Comparison of ENCODE assay signal across 14 cellular contexts in the genomic region with DNA sequence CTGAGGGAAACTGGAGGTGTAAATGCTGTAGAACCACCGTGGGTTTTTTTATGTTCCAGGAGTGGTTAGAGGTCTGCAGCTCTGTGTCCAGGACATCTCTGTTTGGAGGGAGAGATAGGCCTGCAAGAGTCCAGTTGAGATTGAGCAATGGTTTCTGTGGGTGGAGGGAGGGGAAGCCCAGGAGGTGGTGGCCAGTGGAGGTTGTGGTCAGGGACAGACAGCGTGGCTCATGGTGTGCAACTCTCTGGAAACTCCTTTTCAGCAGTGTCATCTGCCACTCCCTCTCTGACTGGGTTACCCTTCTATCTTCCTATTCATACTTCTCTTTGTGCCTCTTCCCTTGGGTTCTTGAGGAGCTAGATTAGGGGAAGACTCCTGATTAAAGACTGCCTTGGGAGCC. TPM values are rescaled to one million over a fixed set of nuclear protein-coding genes. Genes with fewer than 3 reads are reported as not detected.
DNase-seq lines count a peak whose midpoint lies in the region; ATAC-seq, FAIRE-seq and TF ChIP-seq lines count a peak whose summit lies in the region.
"Had no signal": no experiment of that assay in that cellular context is flagged by ENCODE, and none has a peak within 500 bp of the region (broad histone marks: within the 10 kb centered on the region; RNA-seq: fewer than 3 reads in every experiment).

No MANE protein-coding gene starts in this region.

- intact Hi-C loops in PC-9 (cut with micrococcal nuclease; ENCODE audit: unreplicated experiment): no loop called here

- no peak for TF ChIP-seq CTCF in bronchial epithelial cell (IDR thresholded peaks at IDR 0.05; ENCODE audit: insufficient read depth, low read length, severe bottlenecking)
- TF ChIP-seq CTCF in osteoblast (IDR thresholded peaks at IDR 0.05; ENCODE audit: extremely low read depth, low read depth, low read length): no peak
- no peak for TF ChIP-seq CTCF in PC-9 (conservative IDR thresholded peaks at IDR 0.05)

- peaks cover 2% of the 10 kb centered on the region for H3K27me3 ChIP-seq in bronchial epithelial cell (ENCODE audit: control insufficient read depth, insufficient read depth, low read length)
- H3K27me3 ChIP-seq in osteoblast (ENCODE audit: insufficient read depth, low read length): peaks cover 8% of the 10 kb centered on the region
- H3K27me3 ChIP-seq in PC-9 (ENCODE audit: insufficient read depth, low read depth): no peaks in the 10 kb centered on the region

- no peaks in the 10 kb centered on the region for H3K9me3 ChIP-seq in osteoblast (ENCODE audit: low read depth, low read length)
- no peaks in the 10 kb centered on the region for H3K9me3 ChIP-seq in PC-9 (ENCODE audit: insufficient read depth, low read depth)

- POLR2A ChIA-PET in PC-9 (lab: Charles Lee; ENCODE audit: unreplicated experiment): no interaction called here

- DNase-seq in CD1c-positive myeloid dendritic cell (ENCODE audit: extremely low spot score) (peak; percentile 86), bronchial epithelial cell (ENCODE audit: low read depth) (no peak), osteoblast (ENCODE audit: insufficient read length, low spot score, missing footprints) (peak; percentile 41), COLO829 (ENCODE audit: low spot score) (no peak), NCI-H510A treated with DMSO at 0.1 percent for 48 hours (lab: John Stamatoyannopoulos, UW) (no peak), PC-9 (no peak)
- DNase-seq: CD8-positive, alpha-beta T cell; naive B cell; NCI-H146; NCI-H748 treated with DMSO at 0.1 percent for 48 hours; SHP77 treated with DMSO at 0.1 percent for 48 hours had no signal

- peak; percentile 52 for ATAC-seq in HG02884 (IDR thresholded peaks at IDR 0.05; ENCODE audit: unreplicated experiment)
- ATAC-seq: CD8-positive, alpha-beta T cell had no signal

- H4K20me1 ChIP-seq in osteoblast (ENCODE audit: insufficient read depth, low read length): no peaks in the 10 kb centered on the region
- H4K20me1 ChIP-seq in PC-9 (ENCODE audit: insufficient read depth): no peaks in the 10 kb centered on the region

- H3K79me2 ChIP-seq in osteoblast (ENCODE audit: insufficient read depth, low read length) (no peaks in the 10 kb centered on the region), PC-9 (ENCODE audit: low read depth) (no peaks in the 10 kb centered on the region)

- H3K4me3 ChIP-seq in bronchial epithelial cell (ENCODE audit: low read depth, low read length) (no peak overlapping the region), osteoblast (ENCODE audit: insufficient read depth, low read length) (no peak overlapping the region), PC-9 (no peak overlapping the region)

- no TSS peak for BruUV-seq in PC-9 (replicated peaks; lab: Mats Ljungman, UMichigan)

- peak; percentile 43 for FAIRE-seq in bronchial epithelial cell (lab: Jason Lieb, UNC)

- no peak overlapping the region for H3K27ac ChIP-seq in osteoblast (ENCODE audit: low read depth, low read length)
- no peak overlapping the region for H3K27ac ChIP-seq in PC-9

- H3F3A ChIP-seq in PC-9 (ENCODE audit: insufficient read depth, low read depth): no peaks in the 10 kb centered on the region

- H3K9me2 ChIP-seq in PC-9 (ENCODE audit: insufficient read depth): no peaks in the 10 kb centered on the region

- H3K4me2 ChIP-seq in osteoblast (ENCODE audit: insufficient read depth, low read length) (no peak overlapping the region), PC-9 (no peak overlapping the region)

- H3K4me1 ChIP-seq in osteoblast (ENCODE audit: insufficient read depth, low read length) (peaks cover 5% of the 10 kb centered on the region), PC-9 (replicated peaks; ENCODE audit: insufficient read depth) (no peaks in the 10 kb centered on the region)

- H3K36me3 ChIP-seq in bronchial epithelial cell (ENCODE audit: control insufficient read depth, insufficient read depth, low read length) (no peaks in the 10 kb centered on the region), osteoblast (ENCODE audit: insufficient read depth, low read length) (no peaks in the 10 kb centered on the region), PC-9 (ENCODE audit: low read depth) (no peaks in the 10 kb centered on the region)

- no peak overlapping the region for H2AFZ ChIP-seq in osteoblast (ENCODE audit: low read length)
- no peak overlapping the region for H2AFZ ChIP-seq in PC-9

- CTCF ChIA-PET in PC-9 (lab: Charles Lee): interaction anchor here (0.6 kb wide), 1 partner anchor 47 kb away, joined by 4 read pairs; no protein-coding TSS in a partner anchor

RNA-seq across cellular contexts. Expression of a gene that starts 9.6 kb away (rescaled TPM):
- under 0.01 TPM in 1 of 2 replicates, not detected in the other for total RNA-seq in bronchial epithelial cell
- not detected in 2 replicates for total RNA-seq in osteoblast
- 0.13 and 0.18 TPM in 2 replicates for total RNA-seq in PC-9 (2021)
- total RNA-seq: CD8-positive, alpha-beta T cell; glomerular endothelial cell; kidney epithelial cell had no signal

RNA-seq across cellular contexts. Expression of a gene that starts 22.1 kb away (rescaled TPM):
- 7.9 and 18.1 TPM in 2 replicates for total RNA-seq in bronchial epithelial cell
- total RNA-seq in osteoblast: 22.7 and 25.0 TPM in 2 replicates
- 19.7 and 21.1 TPM in 2 replicates for total RNA-seq in PC-9 (2021)

Comparison
In these comparisons a context has a peak if more than half of its experiments do, and no peak if none do; other contexts are left out.
1. DNase-seq: peak in CD1c-positive myeloid dendritic cell (single experiment) and osteoblast (single experiment); none in bronchial epithelial cell (single experiment), COLO829 (single experiment), NCI-H510A treated with DMSO at 0.1 percent for 48 hours (single experiment) and PC-9 (0 of 2).